In genomic region chr1:23810818-23811420, GRCh38 we compare ENCODE assay signal across 8 cellular contexts. TPM values are rescaled to one million over a fixed set of nuclear protein-coding genes. Genes with fewer than 3 reads are reported as not detected.
DNase-seq lines count a peak whose midpoint lies in the region; ATAC-seq and TF ChIP-seq lines count a peak whose summit lies in the region.

No MANE protein-coding gene starts in this region.

- no TSS peak for BruUV-seq in PC-3 (replicated peaks; lab: Mats Ljungman, UMichigan)

- H3K23me2 ChIP-seq in H9 (ENCODE audit: insufficient read length, low read depth, low read length, poor library complexity, severe bottlenecking) = no peaks in the 10 kb centered on the region

- peaks cover 64% of the 10 kb centered on the region for H3K36me3 Mint-ChIP-seq in CD8-positive, alpha-beta T cell
- peaks cover 0 to 15% (median 12%) of the 10 kb centered on the region in 3 experiments; a peak in 4 of 7 replicates for H3K36me3 Mint-ChIP-seq in H9 (ENCODE audit: insufficient read depth in 1 of 3, low read depth in 3 of 3)

- DNase-seq in CD8-positive, alpha-beta T cell = peak in 5 of 7 experiments; percentile 31 to 64 (median 57)
- DNase-seq in H9 = peak; percentile 80
- DNase-seq in PC-3 = peak; percentile 59
- peak; percentile 59 for DNase-seq in activated naive CD4-positive, alpha-beta T cell treated with anti-CD3 and anti-CD28 coated beads, Interleukin-2, amount 50 U/mL, for 16 hours
- DNase-seq in right cardiac atrium = peak in 1 of 3 donors; percentile 25
- peak; percentile 48 for DNase-seq in stimulated activated CD4-positive, alpha-beta T cell treated with anti-CD3 and anti-CD28 coated beads, Interleukin-1b, Interleukin-23, amount 100 ng/mL, for 48 hours
- no peak for DNase-seq in ureter (ENCODE audit: low spot score)
- DNase-seq in epidermal melanocyte (ENCODE audit: insufficient read length, low spot score) = no peak

- H3K9me3 Mint-ChIP-seq in CD8-positive, alpha-beta T cell = no peaks in the 10 kb centered on the region
- no peaks in the 10 kb centered on the region for H3K9me3 Mint-ChIP-seq in H9

- H3K4me2 ChIP-seq in H9 (ENCODE audit: insufficient read depth, insufficient read length, low read length) = no peak overlapping the region
- H3K4me2 ChIP-seq in PC-3 (ENCODE audit: low read length) = no peak overlapping the region

- no peak overlapping the region for H3K27ac Mint-ChIP-seq in CD8-positive, alpha-beta T cell
- peak overlapping the region in 2 of 3 experiments; percentile 11 to 25; a peak in 3 of 7 replicates for H3K27ac Mint-ChIP-seq in H9

- no peak overlapping the region for H3K27ac ChIP-seq in CD8-positive, alpha-beta T cell (ENCODE audit: low read depth, low read length)
- H3K27ac ChIP-seq in H9 (ENCODE audit: insufficient read length, low read depth, low read length) (no peak overlapping the region), PC-3 (ENCODE audit: low read length) (no peak overlapping the region), right cardiac atrium (ENCODE audit: low read length) (no peak overlapping the region)

- no peak overlapping the region for H3K56ac ChIP-seq in H9 (ENCODE audit: insufficient read length, low read depth, low read length)

- H4K5ac ChIP-seq in H9 (ENCODE audit: insufficient read length, low read depth, low read length) = no peak overlapping the region

- H3K23ac ChIP-seq in H9 (ENCODE audit: insufficient read length, low read depth, low read length) = no peak overlapping the region

- peaks cover 18% of the 10 kb centered on the region for H3K36me3 ChIP-seq in CD8-positive, alpha-beta T cell (ENCODE audit: insufficient read depth, low read length)
- no peaks in the 10 kb centered on the region; the same call in 1 of the 2 replicates for H3K36me3 ChIP-seq in PC-3 (ENCODE audit: low read depth, low read length)

- CTCF ChIA-PET in CD8-positive, alpha-beta T cell (lab: Charles Lee) = interaction anchor here (0.7 to 5.4 kb wide), 31 partner anchors 8 to 195 kb away, joined by 3 to 57 read pairs (median 5); partner anchors contain the start of genes CNR2, FUCA1, GALE and HMGCL
- CTCF ChIA-PET in PC-3 (lab: Charles Lee) = interaction anchor here (0.6 to 2.2 kb wide), 3 partner anchors 9 to 106 kb away, joined by 3 to 17 read pairs (median 3); no protein-coding TSS in a partner anchor

- H3T11ph ChIP-seq in H9 (ENCODE audit: low read length) = no peak overlapping the region

- H3K4me3 ChIP-seq in CD8-positive, alpha-beta T cell (ENCODE audit: low read depth, low read length) = no peak overlapping the region
- H3K4me3 ChIP-seq in PC-3 (ENCODE audit: low read length) = no peak overlapping the region
- H3K4me3 ChIP-seq in right cardiac atrium (ENCODE audit: low read length) = no peak overlapping the region

- H3F3A ChIP-seq in PC-3 (ENCODE audit: low read length, unreplicated experiment) = no peaks in the 10 kb centered on the region

- H4K91ac ChIP-seq in H9 (ENCODE audit: insufficient read length, low read depth, low read length) = no peak overlapping the region

- no peak overlapping the region for H2BK15ac ChIP-seq in H9 (ENCODE audit: low read depth, low read length)

- no peak overlapping the region for H3K14ac ChIP-seq in H9 (ENCODE audit: insufficient read depth, low read length)

- intact Hi-C loops in CD8-positive, alpha-beta T cell (cut with DNase I, micrococcal nuclease) = loop anchor here (1.0 to 2.0 kb wide), 3 partner anchors 57 to 218 kb away; partner anchors contain the start of gene FUCA1 (in 1 of the 2)
- intact Hi-C loops in PC-3 (cut with micrococcal nuclease) (no loop called here), right cardiac atrium (cut with DNase I) (no loop called here)

- H2BK5ac ChIP-seq in H9 (ENCODE audit: insufficient read length, low read length) = no peak overlapping the region

- H2BK20ac ChIP-seq in H9 (ENCODE audit: low read depth, low read length, poor library complexity, severe bottlenecking) = no peak overlapping the region

- H3K4me1 ChIP-seq in CD8-positive, alpha-beta T cell (ENCODE audit: insufficient read depth, low read length) = peaks cover 6% of the 10 kb centered on the region
- no peaks in the 10 kb centered on the region for H3K4me1 ChIP-seq in H9 (ENCODE audit: insufficient read depth, low read length)
- H3K4me1 ChIP-seq in PC-3 (ENCODE audit: insufficient read depth, low read length) = 0 out of 2 replicates have a peak, but pooled peaks cover 5% of the 10 kb centered on the region
- no peaks in the 10 kb centered on the region for H3K4me1 ChIP-seq in right cardiac atrium (ENCODE audit: control insufficient read depth, insufficient read depth, low read length)

- H3K4ac ChIP-seq in H9 (ENCODE audit: low read depth, low read length) = no peak overlapping the region

- no peak overlapping the region for H2BK120ac ChIP-seq in H9 (ENCODE audit: low read depth, low read length, poor library complexity, severe bottlenecking)

- no peaks in the 10 kb centered on the region for H3K27me3 Mint-ChIP-seq in CD8-positive, alpha-beta T cell (ENCODE audit: low read depth)
- H3K27me3 Mint-ChIP-seq in H9 (ENCODE audit: low read depth) = peaks cover 3% of the 10 kb centered on the region

- TF ChIP-seq CTCF in CD8-positive, alpha-beta T cell (IDR thresholded peaks at IDR 0.05) = peak; percentile 65
- peak; percentile 87 for TF ChIP-seq CTCF in H9 (conservative IDR thresholded peaks at IDR 0.05)
- TF ChIP-seq CTCF in PC-3 (conservative IDR thresholded peaks at IDR 0.05; ENCODE audit: low read depth, low read length) = peak; percentile 82

- peaks cover 10% of the 10 kb centered on the region for H3K4me1 Mint-ChIP-seq in CD8-positive, alpha-beta T cell (ENCODE audit: low read depth)
- peaks cover 9 to 10% of the 10 kb centered on the region in 2 experiments for H3K4me1 Mint-ChIP-seq in H9

- H3K4me3 Mint-ChIP-seq in CD8-positive, alpha-beta T cell = no peak overlapping the region
- no peak overlapping the region for H3K4me3 Mint-ChIP-seq in H9

- H4K20me1 ChIP-seq in H9 (ENCODE audit: control insufficient read depth, insufficient read depth, insufficient read length) (no peaks in the 10 kb centered on the region), PC-3 (ENCODE audit: low read length) (no peaks in the 10 kb centered on the region)

- H2AFZ ChIP-seq in H9 (ENCODE audit: low read length) = no peak overlapping the region
- no peak overlapping the region for H2AFZ ChIP-seq in PC-3 (ENCODE audit: low read length)

- no peaks in the 10 kb centered on the region for H3K27me3 ChIP-seq in CD8-positive, alpha-beta T cell (ENCODE audit: insufficient read depth, low read length)
- no peaks in the 10 kb centered on the region for H3K27me3 ChIP-seq in H9 (ENCODE audit: insufficient read depth, low read length)
- H3K27me3 ChIP-seq in PC-3 (ENCODE audit: low read length) = no peaks in the 10 kb centered on the region
- H3K27me3 ChIP-seq in right cardiac atrium (ENCODE audit: control insufficient read depth, insufficient read depth) = no peaks in the 10 kb centered on the region

- H3K9me3 ChIP-seq in CD8-positive, alpha-beta T cell (ENCODE audit: low read length) = no peaks in the 10 kb centered on the region
- no peaks in the 10 kb centered on the region for H3K9me3 ChIP-seq in H9 (ENCODE audit: control insufficient read depth, low read depth, low read length)
- no peaks in the 10 kb centered on the region for H3K9me3 ChIP-seq in PC-3 (ENCODE audit: low read length)
- no peaks in the 10 kb centered on the region for H3K9me3 ChIP-seq in right cardiac atrium (ENCODE audit: control insufficient read depth, low read length)

- POLR2A ChIA-PET in CD8-positive, alpha-beta T cell (lab: Charles Lee) = interaction anchor here (0.9 to 2.3 kb wide), 5 partner anchors 8 to 57 kb away, joined by 3 to 7 read pairs (median 4); partner anchors contain the start of genes GALE, HMGCL and PITHD1
- POLR2A ChIA-PET in PC-3 (lab: Charles Lee; ENCODE audit: unreplicated experiment) = interaction anchor here (0.6 kb wide), 1 partner anchor 20 kb away, joined by 3 read pairs; no protein-coding TSS in a partner anchor

- no peak overlapping the region for H3K18ac ChIP-seq in H9 (ENCODE audit: insufficient read length, low read depth, low read length)

- no CpG with 5 or more reads among the region's 3 CpGs for WGBS in H9 (ENCODE audit: extremely low coverage, insufficient read length, low lambda C conversion rate)
- WGBS in right cardiac atrium = 64% methylated on average over 3 of the region's 3 CpGs

- no peak overlapping the region for H2BK12ac ChIP-seq in H9 (ENCODE audit: insufficient read length, low read depth, low read length)

- no peaks in the 10 kb centered on the region for H3K79me1 ChIP-seq in H9 (ENCODE audit: insufficient read depth, low read depth, low read length, poor library complexity, severe bottlenecking)

- H3K9ac ChIP-seq in H9 (ENCODE audit: extremely low read depth, insufficient read length, low read length) (no peak overlapping the region), PC-3 (ENCODE audit: low read length) (no peak overlapping the region)

- H4K8ac ChIP-seq in H9 (replicated peaks; ENCODE audit: insufficient read length, low read depth, low read length) = no peak overlapping the region

- no peaks in the 10 kb centered on the region for H3K79me2 ChIP-seq in H9 (ENCODE audit: insufficient read depth, low read length)
- no peaks in the 10 kb centered on the region for H3K79me2 ChIP-seq in PC-3 (ENCODE audit: low read length)

- peak; percentile 76 for ATAC-seq in CD8-positive, alpha-beta T cell
- ATAC-seq in PC-3 = peak; percentile 56
- peak; percentile 62 to 63 for ATAC-seq in right cardiac atrium

- H3K9me2 ChIP-seq in PC-3 (replicated peaks; ENCODE audit: low read length) = no peaks in the 10 kb centered on the region

- no peak overlapping the region for H2AK5ac ChIP-seq in H9 (ENCODE audit: insufficient read length, low read length)

RNA-seq across cellular contexts. Expression of gene GALE, which starts 10.4 kb away (rescaled TPM):
- 1 to 10 TPM; 4.6 to 4.7 TPM for total RNA-seq in CD8-positive, alpha-beta T cell
- 35.1 and 36.0 TPM in 2 replicates for total RNA-seq in H9 (2021)
- 86.0 and 86.4 TPM in 2 replicates for total RNA-seq in PC-3 (2014; rRNA removed)
- 10 to 100 TPM in 1 of 4 donors, 1 to 10 TPM in 3; 6.1 to 11.0 (median 6.7) TPM for total RNA-seq in right cardiac atrium
- 11.2 TPM for polyA plus RNA-seq in right cardiac atrium
- 77.2 TPM for total RNA-seq in ureter

RNA-seq across cellular contexts. Expression of gene HMGCL, which starts 14.3 kb away (rescaled TPM):
- total RNA-seq in CD8-positive, alpha-beta T cell = 10 to 100 TPM in 1 of 2 experiments, 1 to 10 TPM in 1; 9.2 to 10.2 TPM
- total RNA-seq in H9 (2021) (14.0 and 15.9 TPM in 2 replicates), PC-3 (2014; rRNA removed) (28.2 and 30.8 TPM in 2 replicates), right cardiac atrium (10 to 100 TPM; 20.1 to 26.2 (median 21.7) TPM), ureter (54.1 TPM)
- polyA plus RNA-seq in right cardiac atrium = 31.9 TPM

RNA-seq across cellular contexts. Expression of gene LYPLA2, which starts 20.0 kb away (rescaled TPM):
- total RNA-seq in CD8-positive, alpha-beta T cell = 10 to 100 TPM; 39.3 to 40.4 TPM
- total RNA-seq in H9 (2021) (118 and 125 TPM in 2 replicates), PC-3 (2014; rRNA removed) (120 and 142 TPM in 2 replicates), right cardiac atrium (10 to 100 TPM; 28.5 to 33.3 (median 32.5) TPM), ureter (68.6 TPM)
- 32.0 TPM for polyA plus RNA-seq in right cardiac atrium

RNA-seq across cellular contexts. Expression of gene PITHD1, which starts 32.7 kb away (rescaled TPM):
- 100 to 1,000 TPM; 112 to 117 TPM for total RNA-seq in CD8-positive, alpha-beta T cell
- total RNA-seq in H9 (2021) (91.2 and 92.0 TPM in 2 replicates), PC-3 (2014; rRNA removed) (107 and 115 TPM in 2 replicates), right cardiac atrium (10 to 100 TPM; 35.5 to 40.3 (median 38.8) TPM), ureter (44.1 TPM)
- 33.1 TPM for polyA plus RNA-seq in right cardiac atrium

RNA-seq across cellular contexts. Expression of gene FUCA1, which starts 57.2 kb away (rescaled TPM):
- total RNA-seq in CD8-positive, alpha-beta T cell = 1 to 10 TPM; 5.3 to 5.7 TPM
- total RNA-seq in H9 (2021) = 9.1 and 9.4 TPM in 2 replicates
- 20.3 and 23.4 TPM in 2 replicates for total RNA-seq in PC-3 (2014; rRNA removed)
- total RNA-seq in right cardiac atrium = 10 to 100 TPM; 16.8 to 22.1 (median 19.4) TPM
- polyA plus RNA-seq in right cardiac atrium = 15.5 TPM
- 72.3 TPM for total RNA-seq in ureter

Comparison
In these comparisons a context has a peak if more than half of its experiments do, and no peak if none do; other contexts are left out.
1. DNase-seq: peak in CD8-positive, alpha-beta T cell (5 of 7), H9 (single experiment), PC-3 (single experiment), activated naive CD4-positive, alpha-beta T cell treated with anti-CD3 and anti-CD28 coated beads, Interleukin-2, amount 50 U/mL, for 16 hours (single experiment) and stimulated activated CD4-positive, alpha-beta T cell treated with anti-CD3 and anti-CD28 coated beads, Interleukin-1b, Interleukin-23, amount 100 ng/mL, for 48 hours (single experiment); none in ureter (single experiment) and epidermal melanocyte (single experiment).
2. intact Hi-C loops: an anchor here in CD8-positive, alpha-beta T cell (1.0 to 2.0 kb wide); none called in PC-3 and right cardiac atrium.
3. Peak in every context shown above with its lines, with median percentiles within 50 percentile points of each other: ATAC-seq and CTCF ChIP-seq.